8 cellular contexts compared by ENCODE assay signal in the genomic region with DNA sequence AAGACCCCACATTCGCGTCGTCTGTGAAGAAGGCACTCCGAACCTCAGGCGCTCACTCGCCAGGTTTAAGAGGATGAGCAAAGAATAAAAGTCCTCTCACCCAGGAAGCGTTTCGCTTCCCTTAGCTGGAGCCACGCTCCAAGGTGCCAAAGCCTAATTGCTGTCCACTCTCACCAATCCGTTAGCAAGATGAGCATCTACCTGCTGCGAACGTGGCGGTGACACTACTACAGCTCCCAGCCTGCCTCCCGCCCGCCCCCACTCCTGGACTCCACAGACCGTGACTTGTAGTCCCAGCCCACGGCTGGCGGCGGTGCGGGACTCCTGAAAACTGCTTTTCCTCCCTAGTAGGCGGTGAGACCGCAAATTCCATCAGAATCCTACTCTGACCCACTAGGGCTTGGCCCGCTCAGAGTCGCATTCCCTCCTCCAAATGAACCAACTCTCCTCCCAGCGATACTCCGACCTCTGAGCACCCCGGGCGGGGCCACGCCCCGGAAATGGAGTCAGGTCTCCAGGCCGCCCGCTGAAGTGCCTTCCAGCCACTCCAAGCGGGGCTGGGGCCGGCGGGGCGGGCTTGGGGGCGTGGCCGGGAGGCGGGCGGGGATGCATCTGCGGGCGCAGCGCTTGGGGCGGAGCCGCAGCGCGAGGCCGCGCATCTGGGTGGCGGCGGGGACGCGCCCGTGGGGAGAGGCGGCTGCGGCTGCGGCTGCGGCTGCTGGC. TPM values are rescaled to one million over a fixed set of nuclear protein-coding genes. Genes with fewer than 3 reads are reported as not detected.
DNase-seq lines count a peak whose midpoint lies in the region; ATAC-seq, FAIRE-seq and TF ChIP-seq lines count a peak whose summit lies in the region.

No MANE protein-coding gene starts in this region.

- H3K27me3 ChIP-seq in keratinocyte (ENCODE audit: control insufficient read depth, extremely low read depth, insufficient read depth, low read length), result no peaks in the 10 kb centered on the region

- H3K9me3 ChIP-seq in keratinocyte (ENCODE audit: control insufficient read depth, low read depth, low read length), result no peaks in the 10 kb centered on the region

- FAIRE-seq in keratinocyte (lab: Jason Lieb, UNC), result no peak

- H3K4me3 Mint-ChIP-seq in central memory CD8-positive, alpha-beta T cell, result peak overlapping the region; percentile 93

- H3K4me2 ChIP-seq in keratinocyte (ENCODE audit: control insufficient read depth, extremely low read depth, insufficient read depth, low read depth, low read length), result peak overlapping the region; percentile 92

- peaks cover 38% of the 10 kb centered on the region for H3K79me2 ChIP-seq in keratinocyte (ENCODE audit: control insufficient read depth, insufficient read depth, low read length)

- peak overlapping the region; percentile 82 for H3K9ac ChIP-seq in keratinocyte (ENCODE audit: control insufficient read depth, extremely low read depth, insufficient read depth, low read length)

- H3K4me1 Mint-ChIP-seq in central memory CD8-positive, alpha-beta T cell, result peaks cover 12% of the 10 kb centered on the region

- peaks cover 28% of the 10 kb centered on the region for H3K4me1 ChIP-seq in keratinocyte (ENCODE audit: control insufficient read depth, extremely low read depth, insufficient read depth, low read length)

- no peaks in the 10 kb centered on the region for H3K36me3 ChIP-seq in keratinocyte (ENCODE audit: control insufficient read depth in 2 of 2, extremely low read depth in 1 of 2, insufficient read depth in 2 of 2, low read length in 2 of 2)

- no peak for TF ChIP-seq CTCF in keratinocyte (optimal IDR thresholded peaks at IDR 0.05 in 1 of 3, IDR thresholded peaks at IDR 0.05 in 1 of 3, conservative IDR thresholded peaks at IDR 0.05 in 1 of 3; ENCODE audit: extremely low read depth in 1 of 3, insufficient read depth in 2 of 3, low read length in 3 of 3)

- H2AFZ ChIP-seq in keratinocyte (ENCODE audit: control insufficient read depth, low read length), result peak overlapping the region; percentile 89

- peaks cover 4% of the 10 kb centered on the region for H3K9me1 ChIP-seq in keratinocyte (ENCODE audit: control insufficient read depth, extremely low read depth, insufficient read depth, low read length)

- H3K4me3 ChIP-seq in keratinocyte (ENCODE audit: control insufficient read depth in 2 of 3, extremely low read depth in 1 of 3, insufficient read depth in 2 of 3, low read depth in 1 of 3, low read length in 3 of 3), result peak overlapping the region; percentile 56 to 95 (median 93)

- ATAC-seq in HG03354 (IDR thresholded peaks at IDR 0.05; ENCODE audit: poor library complexity, severe bottlenecking, unreplicated experiment), result peak; percentile 92
- peak; percentile 92 for ATAC-seq in central memory CD8-positive, alpha-beta T cell (replicated peaks; ENCODE audit: extremely low read depth, poor library complexity, severe bottlenecking)

- H3K36me3 Mint-ChIP-seq in central memory CD8-positive, alpha-beta T cell (ENCODE audit: insufficient read depth), result peaks cover 8% of the 10 kb centered on the region

- H3K9me3 Mint-ChIP-seq in central memory CD8-positive, alpha-beta T cell, result no peaks in the 10 kb centered on the region

- DNase-seq in AML-193 (lab: John Stamatoyannopoulos, UW) (peak; percentile 82 to 86), NCI-H345 treated with DMSO at 0.1 percent for 48 hours (lab: John Stamatoyannopoulos, UW; ENCODE audit: unreplicated experiment) (peak; percentile 86), keratinocyte (ENCODE audit: low read depth, low spot score) (peak; percentile 50)
- DNase-seq in activated CD4-positive, CD25-positive, alpha-beta regulatory T cell treated with anti-CD3 and anti-CD28 coated beads, Interleukin-2, amount 50 U/mL, for 16 hours (ENCODE audit: low read depth, low spot score), result peak; percentile 91
- peak; percentile 86 to 87 for DNase-seq in central memory CD8-positive, alpha-beta T cell (ENCODE audit: low spot score in 2 of 2)
- peak; percentile 99 for DNase-seq in stimulated activated CD4-positive, alpha-beta T cell treated with anti-CD3 and anti-CD28 coated beads, Interleukin-12 subunit alpha, Interleukin-12 subunit beta, amount 100 ng/mL, for 4 hours

- dilution Hi-C loops in keratinocyte (cut with MboI; ENCODE audit: extremely low pct_ligation_motif_present, low sequenced_read_pairs), result no loop called here

- no peaks in the 10 kb centered on the region for H3K27me3 Mint-ChIP-seq in central memory CD8-positive, alpha-beta T cell

- H4K20me1 ChIP-seq in keratinocyte (ENCODE audit: control insufficient read depth, extremely low read depth, insufficient read depth, low read length), result peaks cover 7% of the 10 kb centered on the region

- H3K27ac Mint-ChIP-seq in central memory CD8-positive, alpha-beta T cell (ENCODE audit: low read depth), result peak overlapping the region; percentile 83

- peak overlapping the region; percentile 79 for H3K27ac ChIP-seq in keratinocyte (ENCODE audit: control insufficient read depth, insufficient read depth, low read length)

- peak; percentile 94 for TF ChIP-seq POLR2A in GM19099 (IDR thresholded peaks at IDR 0.05; ENCODE audit: extremely low read depth, insufficient read length, low read depth)

RNA-seq across cellular contexts. Expression of gene PTPN12, which starts 0.5 kb away (rescaled TPM):
- 46.9 to 61.1 TPM (median 53.1 TPM) in 3 replicates for polyA plus RNA-seq in keratinocyte
- 136 TPM for polyA plus RNA-seq in keratinocyte (2011; ENCODE audit: low read depth)
- 36.6 and 72.4 TPM in 2 replicates for polyA plus RNA-seq in keratinocyte (2011; cell fraction: cytosol; rRNA removed)
- 80.9 and 83.7 TPM in 2 replicates for polyA plus RNA-seq in keratinocyte (2011; cell fraction: nucleus; rRNA removed)
- 52.7 and 58.2 TPM in 2 replicates for polyA plus RNA-seq in keratinocyte (2012; ENCODE audit: low replicate concordance)
- polyA minus RNA-seq in keratinocyte, result 33.2 to 101 TPM (median 77.0 TPM) in 3 replicates
- 23.8 TPM for polyA minus RNA-seq in keratinocyte (2011; cell fraction: cytosol; rRNA and poly(A)+ RNA removed)
- 47.2 and 112 TPM in 2 replicates for polyA minus RNA-seq in keratinocyte (2011; cell fraction: nucleus; rRNA and poly(A)+ RNA removed)

Comparison
In these comparisons a context has a peak if more than half of its experiments do, and no peak if none do; other contexts are left out.
1. Peak in every context shown above with its lines: DNase-seq, ATAC-seq, H3K4me3 ChIP-seq and H3K27ac ChIP-seq.